ENCODE assay signal across 9 cellular contexts in the genomic region with DNA sequence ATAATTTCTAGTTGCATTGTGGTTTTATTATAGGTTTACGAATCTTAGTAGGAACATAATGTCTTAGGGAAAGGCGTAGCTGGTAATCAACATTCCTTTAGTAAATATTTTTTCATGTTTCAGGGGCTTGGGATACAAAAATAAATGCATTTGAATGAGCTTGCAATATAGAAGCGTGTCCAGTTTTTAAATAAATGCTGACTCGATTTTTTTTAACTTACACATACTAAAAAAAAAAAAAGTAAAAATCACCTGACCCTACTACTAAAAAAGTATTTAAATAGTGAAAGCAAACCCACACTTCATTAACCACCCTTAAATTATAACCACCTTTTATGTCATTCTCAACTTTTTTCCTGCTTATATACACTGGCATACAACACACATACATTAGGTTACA.
"Had no signal": no experiment of that assay in that cellular context is flagged by ENCODE, and none has a peak within 500 bp of the region (broad histone marks: within the 10 kb centered on the region; RNA-seq: fewer than 3 reads in every experiment).

No MANE protein-coding gene starts in this region.

- H3K4me1 Mint-ChIP-seq: GM23338, H9 had no signal

- H3K27ac Mint-ChIP-seq: GM23338, H9 had no signal

- H3K27ac ChIP-seq: KMS-11 had no signal

- H3K9ac ChIP-seq: KMS-11 had no signal

- H3K9me3 Mint-ChIP-seq: GM23338, H9 had no signal

- FAIRE-seq: H1, H54, HTR-8/SVneo had no signal

- H3K4me3 ChIP-seq: GM23338 had no signal

- H3K4me2 ChIP-seq: GM23338, KMS-11 had no signal

- H3K4me3 Mint-ChIP-seq: GM23338, H9 had no signal

- ATAC-seq: GM23338 had no signal

- H2AFZ ChIP-seq: GM23338 had no signal

- DNase-seq: H9, HCEC 1CT, Karpas-422, KBM-7 had no signal
